13 cellular contexts compared by ENCODE assay signal in the genomic region with DNA sequence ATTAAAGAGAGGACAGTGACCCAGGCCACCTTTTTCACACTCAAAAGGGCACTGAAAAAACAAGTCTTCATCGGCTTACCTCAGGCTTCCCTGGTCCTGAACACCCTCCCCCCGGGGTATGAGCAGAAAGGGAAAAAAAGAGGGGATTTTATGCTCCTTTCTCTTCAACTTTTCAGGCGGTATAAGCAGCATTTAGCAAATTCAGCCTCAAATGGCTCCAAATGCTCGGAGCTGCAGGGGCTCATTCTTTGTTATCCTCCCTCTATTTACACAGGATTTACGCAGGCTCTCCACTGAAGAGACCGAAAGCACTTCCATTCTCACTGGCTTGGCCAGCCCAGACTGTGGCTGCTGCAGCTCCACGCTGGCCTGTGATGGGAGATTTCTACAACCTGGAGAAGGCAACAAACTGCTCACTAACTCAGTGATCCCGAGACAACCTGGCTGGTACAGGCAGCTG. TPM values are rescaled to one million over a fixed set of nuclear protein-coding genes. Genes with fewer than 3 reads are reported as not detected.
DNase-seq lines count a peak whose midpoint lies in the region; ATAC-seq, FAIRE-seq and TF ChIP-seq lines count a peak whose summit lies in the region.
"Had no signal": no experiment of that assay in that cellular context is flagged by ENCODE, and none has a peak within 500 bp of the region (broad histone marks: within the 10 kb centered on the region; RNA-seq: fewer than 3 reads in every experiment).

No MANE protein-coding gene starts in this region.

- H3K9me3 Mint-ChIP-seq in astrocyte (ENCODE audit: unreplicated experiment) (no peaks in the 10 kb centered on the region), type B pancreatic cell (no peaks in the 10 kb centered on the region)
- H3K9me3 Mint-ChIP-seq: activated T-helper 2 cell treated with anti-CD3 and anti-CD28 coated beads, Interferon-gamma antibody, Interleukin-2, Interleukin-4, amounts not matched to agents 10 μg/mL and 5 μg/mL and 100 μg/mL, durations not matched to agents 14 hours and 24 hours and 36 hours had no signal

- H3K27ac ChIP-seq in astrocyte (ENCODE audit: low read depth, low read length) = no peak overlapping the region

- H3K27ac Mint-ChIP-seq in astrocyte (ENCODE audit: unreplicated experiment) (peak overlapping the region; percentile 59), type B pancreatic cell (peak overlapping the region; percentile 60)
- H3K27ac Mint-ChIP-seq: activated T-helper 2 cell treated with anti-CD3 and anti-CD28 coated beads, Interferon-gamma antibody, Interleukin-2, Interleukin-4, amounts not matched to agents 10 μg/mL and 5 μg/mL and 100 μg/mL, durations not matched to agents 14 hours and 24 hours and 36 hours had no signal

- H3K36me3 ChIP-seq in astrocyte (ENCODE audit: insufficient read depth, low read length) = peaks cover 6% of the 10 kb centered on the region

- peaks cover 17% of the 10 kb centered on the region for H3K4me1 ChIP-seq in astrocyte (ENCODE audit: insufficient read depth, low read length)

- H3K9ac ChIP-seq in astrocyte (ENCODE audit: low read length) = no peak overlapping the region

- TF ChIP-seq CTCF in astrocyte (IDR thresholded peaks at IDR 0.05; ENCODE audit: insufficient read depth, low read depth, low read length) = no peak
- no peak for TF ChIP-seq CTCF in type B pancreatic cell (conservative IDR thresholded peaks at IDR 0.05)

- H3K27me3 Mint-ChIP-seq in astrocyte (ENCODE audit: low read depth, unreplicated experiment) (no peaks in the 10 kb centered on the region), type B pancreatic cell (no peaks in the 10 kb centered on the region)

- FAIRE-seq in astrocyte (lab: Jason Lieb, UNC) = no peak
- FAIRE-seq: HTR-8/SVneo had no signal

- ATAC-seq in HG03469 (IDR thresholded peaks at IDR 0.05; ENCODE audit: unreplicated experiment) (no peak), HG03280 (IDR thresholded peaks at IDR 0.05; ENCODE audit: unreplicated experiment) (no peak)

- no peaks in the 10 kb centered on the region for H3K27me3 ChIP-seq in astrocyte (ENCODE audit: insufficient read depth, low read length)

- DNase-seq in NCI-H2107 treated with DMSO at 0.1 percent for 48 hours (lab: John Stamatoyannopoulos, UW; ENCODE audit: unreplicated experiment) (peak; percentile 62), NCI-H2107 (lab: John Stamatoyannopoulos, UW) (no peak), astrocyte (ENCODE audit: low read depth) (no peak), iPS-NIHi7 (ENCODE audit: extremely low spot score) (peak; percentile 70), type B pancreatic cell (ENCODE audit: extremely low spot score, unreplicated experiment) (no peak), SK-N-DZ (ENCODE audit: low spot score) (no peak)
- DNase-seq: foreskin melanocyte, NCI-H2171 treated with DMSO at 0.1 percent for 48 hours had no signal

- peaks cover 25% of the 10 kb centered on the region for H3K4me1 Mint-ChIP-seq in astrocyte (ENCODE audit: low read depth, unreplicated experiment)
- peaks cover 36% of the 10 kb centered on the region for H3K4me1 Mint-ChIP-seq in type B pancreatic cell (ENCODE audit: unreplicated experiment)

- H4K20me1 ChIP-seq in astrocyte (ENCODE audit: insufficient read depth, low read length) = peaks cover 48% of the 10 kb centered on the region

- no peaks in the 10 kb centered on the region for H3K9me3 ChIP-seq in astrocyte (ENCODE audit: insufficient read depth, low read depth, low read length)

- no peak overlapping the region for H3K4me3 ChIP-seq in astrocyte (ENCODE audit: insufficient read depth, low read depth, low read length)
- H3K4me3 ChIP-seq: SK-N-MC had no signal

- H3K79me2 ChIP-seq in astrocyte (ENCODE audit: insufficient read depth, low read length) = peaks cover 50% of the 10 kb centered on the region

- peak overlapping the region; percentile 40 for H3K4me2 ChIP-seq in astrocyte (ENCODE audit: low read length)

- peak overlapping the region; percentile 37 for H3K4me3 Mint-ChIP-seq in astrocyte (ENCODE audit: unreplicated experiment)
- peak overlapping the region; percentile 62 for H3K4me3 Mint-ChIP-seq in type B pancreatic cell

- H3K36me3 Mint-ChIP-seq in astrocyte (ENCODE audit: low read depth, unreplicated experiment) = peaks cover 5% of the 10 kb centered on the region
- peaks cover 43% of the 10 kb centered on the region for H3K36me3 Mint-ChIP-seq in type B pancreatic cell

- H2AFZ ChIP-seq in astrocyte (ENCODE audit: low read depth, low read length) = no peak overlapping the region

RNA-seq across cellular contexts. Expression of a gene that starts 54.5 kb away (rescaled TPM):
- total RNA-seq in astrocyte (30.9 and 35.6 TPM in 2 replicates), type B pancreatic cell (ENCODE audit: low replicate concordance) (152 and 211 TPM in 2 replicates)
- 133 and 168 TPM in 2 replicates for polyA plus RNA-seq in SK-N-DZ (2014; cell fraction: cytosol; rRNA removed)
- 136 and 171 TPM in 2 replicates for polyA plus RNA-seq in SK-N-DZ (2014; cell fraction: nucleus; rRNA removed)
- total RNA-seq: activated T-helper 2 cell treated with anti-CD3 and anti-CD28 coated beads, Interferon-gamma antibody, Interleukin-2, Interleukin-4, amounts not matched to agents 10 μg/mL and 5 μg/mL and 100 μg/mL, durations not matched to agents 14 hours and 24 hours and 36 hours had no signal

Comparison
In these comparisons a context has a peak if more than half of its experiments do, and no peak if none do; other contexts are left out.
1. DNase-seq: peak in NCI-H2107 treated with DMSO at 0.1 percent for 48 hours (single experiment) and iPS-NIHi7 (single experiment); none in NCI-H2107 (single experiment), astrocyte (single experiment), type B pancreatic cell (single experiment) and SK-N-DZ (single experiment).